ENCODE assay signal across 9 cellular contexts in the genomic region with DNA sequence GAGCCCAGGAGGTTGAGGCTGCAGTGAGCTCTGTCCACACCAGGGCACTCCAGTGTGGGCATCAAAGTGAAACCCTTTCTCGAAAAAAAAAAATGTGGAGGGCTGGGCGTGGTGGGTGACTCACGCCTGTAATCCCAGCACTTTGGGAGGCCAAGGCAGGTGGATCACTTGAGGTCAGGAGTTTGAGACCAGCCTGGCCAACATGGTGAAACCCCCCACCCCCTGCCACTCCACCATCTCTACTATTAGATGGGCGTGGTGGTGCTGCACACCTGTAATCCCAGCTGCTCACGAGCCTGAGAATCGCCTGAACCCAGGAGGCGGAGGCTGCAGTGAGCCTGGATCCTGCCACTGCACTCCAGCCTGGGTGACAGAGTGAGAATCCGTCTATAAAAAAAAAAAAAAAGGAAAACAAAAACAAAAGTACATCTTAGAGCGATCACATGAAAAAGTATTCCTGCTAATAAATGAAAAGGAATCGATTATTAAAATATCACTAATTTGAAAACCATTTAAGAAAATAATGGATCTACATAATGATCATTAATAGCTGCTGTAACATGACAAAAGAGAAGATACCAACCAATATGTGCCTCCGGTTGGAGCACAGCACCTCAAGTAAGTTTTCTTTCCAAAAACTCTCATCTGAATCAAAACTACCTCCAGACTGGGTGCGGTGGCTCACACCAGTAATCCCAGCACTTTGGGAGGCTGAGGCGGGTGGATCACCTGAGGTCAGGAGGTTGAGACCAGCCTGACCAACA. TPM values are rescaled to one million over a fixed set of nuclear protein-coding genes. Genes with fewer than 3 reads are reported as not detected.
DNase-seq lines count a peak whose midpoint lies in the region; ATAC-seq and TF ChIP-seq lines count a peak whose summit lies in the region.
"Had no signal": no experiment of that assay in that cellular context is flagged by ENCODE, and none has a peak within 500 bp of the region (broad histone marks: within the 10 kb centered on the region; RNA-seq: fewer than 3 reads in every experiment).

No MANE protein-coding gene starts in this region.

- H3K36me3 ChIP-seq in CD8-positive, alpha-beta T cell (ENCODE audit: insufficient read depth, low read length): no peaks in the 10 kb centered on the region
- peaks cover 18% of the 10 kb centered on the region for H3K36me3 ChIP-seq in HUES6 (ENCODE audit: control insufficient read depth, insufficient read depth, low read length)

- H3K4me3 Mint-ChIP-seq in CD8-positive, alpha-beta T cell: peak overlapping the region; percentile 80
- peak overlapping the region; percentile 98 for H3K4me3 Mint-ChIP-seq in activated naive CD8-positive, alpha-beta T cell
- peak overlapping the region; percentile 99 for H3K4me3 Mint-ChIP-seq in natural killer cell

- H3K4me1 ChIP-seq in CD8-positive, alpha-beta T cell (ENCODE audit: insufficient read depth, low read length): peaks cover 66% of the 10 kb centered on the region
- H3K4me1 ChIP-seq in HUES6 (ENCODE audit: control insufficient read depth, insufficient read depth, low read length): peaks cover 50% of the 10 kb centered on the region

- H3K27ac ChIP-seq in CD8-positive, alpha-beta T cell (ENCODE audit: low read depth, low read length): peak overlapping the region; percentile 26
- H3K27ac ChIP-seq in HUES6 (ENCODE audit: low read depth, low read length) (no peak overlapping the region), caudate nucleus (ENCODE audit: low read depth, low read length) (no peak overlapping the region)

- H3K9me3 Mint-ChIP-seq in CD8-positive, alpha-beta T cell: no peaks in the 10 kb centered on the region
- no peaks in the 10 kb centered on the region for H3K9me3 Mint-ChIP-seq in activated naive CD8-positive, alpha-beta T cell (ENCODE audit: low read depth)
- no peaks in the 10 kb centered on the region for H3K9me3 Mint-ChIP-seq in natural killer cell

- H3K4me3 ChIP-seq in CD8-positive, alpha-beta T cell (ENCODE audit: low read depth, low read length): peak overlapping the region; percentile 31
- 0 out of 2 replicates have a peak overlapping the region, but pooled peaks have one; percentile 18 for H3K4me3 ChIP-seq in HUES6 (ENCODE audit: low read depth, low read length)

- no peaks in the 10 kb centered on the region for H3K9me3 ChIP-seq in CD8-positive, alpha-beta T cell (ENCODE audit: low read length)
- H3K9me3 ChIP-seq in HUES6 (ENCODE audit: control insufficient read depth, insufficient read depth, low read depth, low read length): no peaks in the 10 kb centered on the region

- H3K27me3 Mint-ChIP-seq in CD8-positive, alpha-beta T cell (ENCODE audit: low read depth): no peaks in the 10 kb centered on the region
- no peaks in the 10 kb centered on the region for H3K27me3 Mint-ChIP-seq in activated naive CD8-positive, alpha-beta T cell
- no peaks in the 10 kb centered on the region for H3K27me3 Mint-ChIP-seq in natural killer cell (ENCODE audit: low read depth in 2 of 2)

- intact Hi-C loops in CD8-positive, alpha-beta T cell (cut with DNase I, micrococcal nuclease): loop anchor here in 1 of 2 experiments (10.0 kb wide), 1 partner anchor 171 kb away; a partner anchor contains a TSS
- intact Hi-C loops in natural killer cell (cut with micrococcal nuclease): no loop called here

- peak overlapping the region; percentile 91 for H3K27ac Mint-ChIP-seq in CD8-positive, alpha-beta T cell
- peak overlapping the region; percentile 97 for H3K27ac Mint-ChIP-seq in activated naive CD8-positive, alpha-beta T cell
- H3K27ac Mint-ChIP-seq in natural killer cell: peak overlapping the region; percentile 99

- DNase-seq in CD8-positive, alpha-beta T cell: no peak
- DNase-seq in natural killer cell (no peak), caudate nucleus (lab: John Stamatoyannopoulos, UW) (no peak), GM19238 (ENCODE audit: insufficient read length, low spot score) (no peak)
- DNase-seq: midbrain had no signal

- H3K36me3 Mint-ChIP-seq in CD8-positive, alpha-beta T cell: peaks cover 43% of the 10 kb centered on the region
- H3K36me3 Mint-ChIP-seq in activated naive CD8-positive, alpha-beta T cell: peaks cover 26% of the 10 kb centered on the region
- no peaks in the 10 kb centered on the region for H3K36me3 Mint-ChIP-seq in natural killer cell

- H3K27me3 ChIP-seq in CD8-positive, alpha-beta T cell (ENCODE audit: insufficient read depth, low read length): no peaks in the 10 kb centered on the region
- H3K27me3 ChIP-seq in HUES6 (ENCODE audit: control insufficient read depth, insufficient read depth, low read length): no peaks in the 10 kb centered on the region

- peaks cover 59% of the 10 kb centered on the region for H3K4me1 Mint-ChIP-seq in CD8-positive, alpha-beta T cell (ENCODE audit: low read depth)
- H3K4me1 Mint-ChIP-seq in activated naive CD8-positive, alpha-beta T cell (ENCODE audit: low read depth): peaks cover 58% of the 10 kb centered on the region
- peaks cover 60 to 70% of the 10 kb centered on the region in 2 donors for H3K4me1 Mint-ChIP-seq in natural killer cell

- CTCF ChIA-PET in CD8-positive, alpha-beta T cell (lab: Charles Lee): interaction anchor here (0.6 to 1.0 kb wide), 2 partner anchors 13 to 14 kb away, joined by 3 to 4 read pairs; no protein-coding TSS in a partner anchor

- POLR2A ChIA-PET in CD8-positive, alpha-beta T cell (lab: Charles Lee): interaction anchor here (0.6 kb wide), 1 partner anchor 45 kb away, joined by 4 read pairs; no protein-coding TSS in a partner anchor

- no peak for ATAC-seq in CD8-positive, alpha-beta T cell
- ATAC-seq in natural killer cell (no peak), HG02759 (IDR thresholded peaks at IDR 0.05; ENCODE audit: unreplicated experiment) (no peak), GM19467 (IDR thresholded peaks at IDR 0.05; ENCODE audit: unreplicated experiment) (no peak)

- no peak for TF ChIP-seq CTCF in CD8-positive, alpha-beta T cell (IDR thresholded peaks at IDR 0.05)
- TF ChIP-seq CTCF in natural killer cell (IDR thresholded peaks at IDR 0.05): no peak

- H3K9ac ChIP-seq in HUES6 (ENCODE audit: low read length): no peak overlapping the region

RNA-seq across cellular contexts. Expression of a gene that starts 4.9 kb away (rescaled TPM):
- total RNA-seq in CD8-positive, alpha-beta T cell: 10 to 100 TPM; 83.4 to 86.9 TPM
- 100 to 1,000 TPM; 122 to 160 (median 125) TPM for total RNA-seq in natural killer cell

RNA-seq across cellular contexts. Expression of a gene that starts 32.7 kb away (rescaled TPM):
- total RNA-seq in CD8-positive, alpha-beta T cell: not detected
- not detected for total RNA-seq in natural killer cell

RNA-seq across cellular contexts. Expression of a gene that starts 32.8 kb away (rescaled TPM):
- 1 to 10 TPM; 7.3 to 8.9 TPM for total RNA-seq in CD8-positive, alpha-beta T cell
- total RNA-seq in natural killer cell: 10 to 100 TPM; 19.1 to 30.8 (median 22.8) TPM
